ENCODE assay signal across 25 cellular contexts in the genomic region with DNA sequence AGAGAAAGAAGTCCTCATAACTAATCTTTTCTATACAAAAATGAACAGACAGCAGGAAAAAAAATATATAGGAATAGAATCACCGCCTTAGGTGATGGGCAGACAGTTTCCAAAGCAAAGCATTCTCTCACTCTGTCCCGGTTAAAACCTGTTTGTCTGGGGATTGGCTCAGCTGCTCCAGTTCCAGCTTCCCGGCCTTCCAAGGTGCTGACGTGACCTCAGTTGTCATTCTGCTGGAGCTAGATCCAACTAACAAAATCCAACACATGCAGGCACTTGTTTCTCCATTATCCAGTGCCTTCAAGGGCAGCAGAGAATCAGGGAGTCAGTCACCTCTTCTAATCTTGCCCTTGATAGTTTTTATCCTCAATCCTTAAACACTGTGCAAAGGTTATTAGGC. TPM values are rescaled to one million over a fixed set of nuclear protein-coding genes. Genes with fewer than 3 reads are reported as not detected.
DNase-seq lines count a peak whose midpoint lies in the region; ATAC-seq, FAIRE-seq and TF ChIP-seq lines count a peak whose summit lies in the region.
"Had no signal": no experiment of that assay in that cellular context is flagged by ENCODE, and none has a peak within 500 bp of the region (broad histone marks: within the 10 kb centered on the region; RNA-seq: fewer than 3 reads in every experiment).

No MANE protein-coding gene starts in this region.

- no peak overlapping the region for H2BK5ac ChIP-seq in H1 (ENCODE audit: low read depth, low read length)

- H3K9me2 ChIP-seq in PC-3 (replicated peaks; ENCODE audit: low read length), result no peaks in the 10 kb centered on the region

- H3F3A ChIP-seq in PC-3 (ENCODE audit: low read length, unreplicated experiment), result no peaks in the 10 kb centered on the region

- intact Hi-C loops in activated CD8-positive, alpha-beta T cell treated with anti-CD3 and anti-CD28 coated beads for 36 hours (cut with micrococcal nuclease), result no loop called here
- intact Hi-C loops in right cardiac atrium (cut with DNase I) (no loop called here), prostate gland (cut with DNase I) (no loop called here), PC-3 (cut with micrococcal nuclease) (no loop called here)

- H3K79me2 ChIP-seq in H1 (ENCODE audit: control insufficient read depth in 1 of 2, insufficient read depth in 2 of 2, low read length in 2 of 2) (no peaks in the 10 kb centered on the region), PC-3 (ENCODE audit: low read length) (no peaks in the 10 kb centered on the region)

- peaks cover 48% of the 10 kb centered on the region for H3K4me1 Mint-ChIP-seq in activated CD8-positive, alpha-beta T cell treated with anti-CD3 and anti-CD28 coated beads for 36 hours (ENCODE audit: low read depth)
- peaks cover 30% of the 10 kb centered on the region for H3K4me1 Mint-ChIP-seq in activated CD8-positive, alpha-beta T cell treated with anti-CD3 and anti-CD28 coated beads, Interleukin-2, amount 10 ng/mL, durations not matched to agents 7 days and 5 days (ENCODE audit: low read depth)
- H3K4me1 Mint-ChIP-seq in progenitor cell of endocrine pancreas (ENCODE audit: low read depth), result peaks cover 7% of the 10 kb centered on the region

- TF ChIP-seq EP300 in H1 (IDR thresholded peaks at IDR 0.05; ENCODE audit: borderline replicate concordance in 1 of 2, low read depth in 2 of 2, low read length in 2 of 2), result no peak

- no peaks in the 10 kb centered on the region for H4K20me1 ChIP-seq in H1 (replicated peaks in 1 of 2; ENCODE audit: control insufficient read depth in 1 of 2, insufficient read depth in 2 of 2, low read length in 2 of 2)
- no peaks in the 10 kb centered on the region for H4K20me1 ChIP-seq in PC-3 (ENCODE audit: low read length)

- no TSS peak for BruUV-seq in PC-3 (replicated peaks; lab: Mats Ljungman, UMichigan)

- H3K23me2 ChIP-seq in H1 (ENCODE audit: low read depth, low read length), result no peaks in the 10 kb centered on the region

- H2BK15ac ChIP-seq in H1 (ENCODE audit: low read length), result no peak overlapping the region

- peak overlapping the region; percentile 77 for H3K4ac ChIP-seq in H1 (replicated peaks; ENCODE audit: insufficient read length, low read depth, low read length)

- peaks cover 3% of the 10 kb centered on the region for H3K36me3 Mint-ChIP-seq in activated CD8-positive, alpha-beta T cell treated with anti-CD3 and anti-CD28 coated beads for 36 hours (ENCODE audit: low read depth)
- peaks cover 20% of the 10 kb centered on the region for H3K36me3 Mint-ChIP-seq in activated CD8-positive, alpha-beta T cell treated with anti-CD3 and anti-CD28 coated beads, Interleukin-2, amount 10 ng/mL, durations not matched to agents 7 days and 5 days (ENCODE audit: low read depth)
- H3K36me3 Mint-ChIP-seq in progenitor cell of endocrine pancreas (ENCODE audit: insufficient read depth), result no peaks in the 10 kb centered on the region
- H3K36me3 Mint-ChIP-seq: CD8-positive, alpha-beta T cell had no signal

- H3K4me3 Mint-ChIP-seq in activated CD8-positive, alpha-beta T cell treated with anti-CD3 and anti-CD28 coated beads for 36 hours, result no peak overlapping the region
- no peak overlapping the region for H3K4me3 Mint-ChIP-seq in activated CD8-positive, alpha-beta T cell treated with anti-CD3 and anti-CD28 coated beads, Interleukin-2, amount 10 ng/mL, durations not matched to agents 7 days and 5 days
- no peak overlapping the region for H3K4me3 Mint-ChIP-seq in progenitor cell of endocrine pancreas (ENCODE audit: low read depth)
- H3K4me3 Mint-ChIP-seq: activated CD4-positive, alpha-beta memory T cell treated with anti-CD3 and anti-CD28 coated beads, Interleukin-2, amount 10 ng/mL, durations not matched to agents 7 days and 5 days; activated naive CD8-positive, alpha-beta T cell treated with anti-CD3 and anti-CD28 coated beads for 36 hours had no signal

- WGBS in H1 (ENCODE audit: extremely low coverage in 1 of 2, insufficient coverage in 1 of 2, insufficient read length in 1 of 2, insufficient replicate concordance in 2 of 2, low coverage in 1 of 2, low lambda C conversion rate in 2 of 2, missing lambda C conversion rate in 1 of 2), 2 experiments, result 88% methylated on average over 4 of the region's 4 CpGs; no CpG with 5 or more reads in 1 of the 2 experiments
- WGBS in right cardiac atrium, result 58% methylated on average over 4 of the region's 4 CpGs
- WGBS in prostate gland, result 42% methylated on average over 4 of the region's 4 CpGs

- H3K23ac ChIP-seq in H1 (ENCODE audit: insufficient read length), result no peak overlapping the region

- H2BK20ac ChIP-seq in H1 (ENCODE audit: low read length), result no peak overlapping the region

- H3K18ac ChIP-seq in H1 (ENCODE audit: extremely low read depth, low read length), result no peak overlapping the region

- no peak overlapping the region for H3K4me2 ChIP-seq in H1 (ENCODE audit: insufficient read depth in 1 of 2, low read depth in 2 of 2, low read length in 2 of 2)
- H3K4me2 ChIP-seq in PC-3 (ENCODE audit: low read length), result no peak overlapping the region

- TF ChIP-seq RAD21 in H1 (IDR thresholded peaks at IDR 0.05 in 1 of 2, conservative IDR thresholded peaks at IDR 0.05 in 1 of 2; ENCODE audit: low read depth in 2 of 2, low read length in 2 of 2), result no peak

- H3K27ac ChIP-seq in H1 (ENCODE audit: low read depth, low read length), result no peak overlapping the region
- H3K27ac ChIP-seq in right cardiac atrium (ENCODE audit: low read length), result peak overlapping the region; percentile 58
- H3K27ac ChIP-seq in prostate gland, result no peak overlapping the region
- no peak overlapping the region for H3K27ac ChIP-seq in PC-3 (ENCODE audit: low read length)
- H3K27ac ChIP-seq: ascending aorta, stomach, tibial artery had no signal

- TF ChIP-seq CTCF in activated CD8-positive, alpha-beta T cell treated with anti-CD3 and anti-CD28 coated beads for 36 hours (IDR thresholded peaks at IDR 0.05), result no peak
- TF ChIP-seq CTCF in H1 (IDR thresholded peaks at IDR 0.05; ENCODE audit: control extremely low read depth in 1 of 3, insufficient read depth in 1 of 3, low read depth in 1 of 3, low read length in 3 of 3) (no peak), prostate gland (IDR thresholded peaks at IDR 0.05) (no peak), PC-3 (conservative IDR thresholded peaks at IDR 0.05; ENCODE audit: low read depth, low read length) (no peak), progenitor cell of endocrine pancreas (IDR thresholded peaks at IDR 0.05; ENCODE audit: unreplicated experiment) (no peak)

- no peak overlapping the region for H2BK12ac ChIP-seq in H1 (ENCODE audit: low read depth, low read length)

- H3K4me1 ChIP-seq in H1 (replicated peaks in 1 of 4; ENCODE audit: control insufficient read depth in 3 of 4, insufficient read depth in 4 of 4, low read length in 3 of 4), result no peaks in the 10 kb centered on the region; a peak in 1 of 7 replicates
- H3K4me1 ChIP-seq in right cardiac atrium (ENCODE audit: control insufficient read depth, insufficient read depth, low read length), result no peaks in the 10 kb centered on the region
- no peaks in the 10 kb centered on the region for H3K4me1 ChIP-seq in prostate gland (replicated peaks)
- H3K4me1 ChIP-seq in PC-3 (ENCODE audit: insufficient read depth, low read length), result peaks cover 17% of the 10 kb centered on the region
- H3K4me1 ChIP-seq: ascending aorta had no signal

- H3K4me3 ChIP-seq in H1 (ENCODE audit: extremely low read depth in 1 of 4, insufficient read depth in 2 of 4, low read depth in 3 of 4, low read length in 4 of 4) (no peak overlapping the region), right cardiac atrium (ENCODE audit: low read length) (no peak overlapping the region), prostate gland (no peak overlapping the region), PC-3 (ENCODE audit: low read length) (no peak overlapping the region)
- H3K4me3 ChIP-seq: ascending aorta, stomach, tibial artery had no signal

- H2BK120ac ChIP-seq in H1 (replicated peaks; ENCODE audit: low read depth, low read length), result no peak overlapping the region

- CTCF ChIA-PET in activated CD8-positive, alpha-beta T cell treated with anti-CD3 and anti-CD28 coated beads for 36 hours (lab: Charles Lee), result interaction anchor here (1.1 kb wide), 1 partner anchor 12 kb away, joined by 3 read pairs; no protein-coding TSS in a partner anchor
- CTCF ChIA-PET in activated CD8-positive, alpha-beta T cell treated with anti-CD3 and anti-CD28 coated beads, Interleukin-2, amount 10 ng/mL, durations not matched to agents 7 days and 5 days (lab: Charles Lee), result interaction anchor here (1.1 to 1.4 kb wide), 3 partner anchors 10 to 321 kb away, joined by 3 to 6 read pairs (median 3); no protein-coding TSS in a partner anchor
- CTCF ChIA-PET in H1 (lab: Charles Lee; ENCODE audit: partially characterized antibody), result no interaction called here
- CTCF ChIA-PET in PC-3 (lab: Charles Lee), result no interaction called here

- H3K79me1 ChIP-seq in H1 (ENCODE audit: low read depth, low read length), result no peaks in the 10 kb centered on the region

- no peaks in the 10 kb centered on the region for H3K36me3 ChIP-seq in H1 (ENCODE audit: control insufficient read depth in 2 of 4, insufficient read depth in 4 of 4, low read length in 3 of 4)
- H3K36me3 ChIP-seq in prostate gland, result no peaks in the 10 kb centered on the region
- H3K36me3 ChIP-seq in PC-3 (ENCODE audit: low read depth, low read length), result no peaks in the 10 kb centered on the region
- H3K36me3 ChIP-seq: ascending aorta, stomach, tibial artery had no signal

- no peak overlapping the region for H2AK5ac ChIP-seq in H1 (ENCODE audit: low read depth, low read length)

- FAIRE-seq in H1 (lab: Jason Lieb, UNC), result no peak
- FAIRE-seq: TTC549 had no signal

- no peak for ATAC-seq in activated CD8-positive, alpha-beta T cell treated with anti-CD3 and anti-CD28 coated beads for 36 hours
- ATAC-seq in activated CD8-positive, alpha-beta T cell treated with anti-CD3 and anti-CD28 coated beads, Interleukin-2, amount 10 ng/mL, durations not matched to agents 7 days and 5 days, result no peak
- peak; percentile 68 to 80 for ATAC-seq in right cardiac atrium
- ATAC-seq in PC-3, result no peak
- ATAC-seq: CD8-positive, alpha-beta T cell had no signal

- H3K9me3 Mint-ChIP-seq in activated CD8-positive, alpha-beta T cell treated with anti-CD3 and anti-CD28 coated beads for 36 hours, result no peaks in the 10 kb centered on the region
- H3K9me3 Mint-ChIP-seq in activated CD8-positive, alpha-beta T cell treated with anti-CD3 and anti-CD28 coated beads, Interleukin-2, amount 10 ng/mL, durations not matched to agents 7 days and 5 days (ENCODE audit: insufficient read depth), result peaks cover 2% of the 10 kb centered on the region
- H3K9me3 Mint-ChIP-seq in progenitor cell of endocrine pancreas (ENCODE audit: low read depth), result no peaks in the 10 kb centered on the region
- H3K9me3 Mint-ChIP-seq: activated CD4-positive, alpha-beta memory T cell treated with anti-CD3 and anti-CD28 coated beads, Interleukin-2, amount 10 ng/mL, durations not matched to agents 7 days and 5 days; activated naive CD8-positive, alpha-beta T cell treated with anti-CD3 and anti-CD28 coated beads for 36 hours; CD8-positive, alpha-beta T cell had no signal

- no peaks in the 10 kb centered on the region for H3K27me3 ChIP-seq in H1 (replicated peaks in 1 of 4; ENCODE audit: control insufficient read depth in 3 of 4, extremely low read depth in 1 of 4, insufficient read depth in 3 of 4, low read length in 3 of 4)
- no peaks in the 10 kb centered on the region for H3K27me3 ChIP-seq in right cardiac atrium (ENCODE audit: control insufficient read depth, insufficient read depth)
- H3K27me3 ChIP-seq in prostate gland (replicated peaks; ENCODE audit: insufficient read depth), result no peaks in the 10 kb centered on the region
- H3K27me3 ChIP-seq in PC-3 (ENCODE audit: low read length), result no peaks in the 10 kb centered on the region
- H3K27me3 ChIP-seq: ascending aorta, stomach, tibial artery had no signal

- no peak overlapping the region for H3K56ac ChIP-seq in H1 (replicated peaks; ENCODE audit: insufficient read length, low read depth, low read length)

- DNase-seq in activated CD8-positive, alpha-beta T cell treated with anti-CD3 and anti-CD28 coated beads for 36 hours, result no peak
- no peak for DNase-seq in activated CD8-positive, alpha-beta T cell treated with anti-CD3 and anti-CD28 coated beads, Interleukin-2, amount 10 ng/mL, durations not matched to agents 7 days and 5 days
- no peak for DNase-seq in H1 (ENCODE audit: low read depth in 1 of 2, low spot score in 2 of 2)
- peak in 2 of 3 donors; percentile 42 to 45 for DNase-seq in right cardiac atrium
- peak; percentile 14 for DNase-seq in prostate gland (ENCODE audit: low spot score)
- DNase-seq in central memory CD4-positive, alpha-beta T cell, result no peak
- DNase-seq in PC-3, result no peak
- DNase-seq in progenitor cell of endocrine pancreas (ENCODE audit: low spot score, unreplicated experiment), result no peak
- DNase-seq: 8988T; activated CD4-positive, alpha-beta memory T cell treated with anti-CD3 and anti-CD28 coated beads, Interleukin-2, amount 10 ng/mL, durations not matched to agents 7 days and 5 days; activated CD4-positive, alpha-beta T cell treated with anti-CD3 and anti-CD28 coated beads for 1 hour; activated effector memory CD4-positive, alpha-beta T cell treated with anti-CD3 and anti-CD28 coated beads, Interleukin-2, amount 50 U/mL, for 16 hours; activated naive CD8-positive, alpha-beta T cell treated with anti-CD3 and anti-CD28 coated beads for 36 hours; activated T-cell treated with anti-CD3 and anti-CD28 coated beads for 4 hours; CD8-positive, alpha-beta T cell; DMS153; H7; kidney glomerular epithelial cell; NCI-H1092 treated with DMSO at 0.1 percent for 48 hours; NCI-H2029; NCI-H226; stomach; tibial artery had no signal

- H3K9ac ChIP-seq in H1 (replicated peaks in 1 of 4; ENCODE audit: extremely low read depth in 1 of 4, low read depth in 3 of 4, low read length in 3 of 4) (no peak overlapping the region), PC-3 (ENCODE audit: low read length) (no peak overlapping the region)

- H3K27me3 Mint-ChIP-seq in activated CD8-positive, alpha-beta T cell treated with anti-CD3 and anti-CD28 coated beads for 36 hours, result no peaks in the 10 kb centered on the region
- H3K27me3 Mint-ChIP-seq in activated CD8-positive, alpha-beta T cell treated with anti-CD3 and anti-CD28 coated beads, Interleukin-2, amount 10 ng/mL, durations not matched to agents 7 days and 5 days (ENCODE audit: low read depth), result no peaks in the 10 kb centered on the region
- H3K27me3 Mint-ChIP-seq in progenitor cell of endocrine pancreas, result no peaks in the 10 kb centered on the region
- H3K27me3 Mint-ChIP-seq: activated CD4-positive, alpha-beta memory T cell treated with anti-CD3 and anti-CD28 coated beads, Interleukin-2, amount 10 ng/mL, durations not matched to agents 7 days and 5 days; activated naive CD8-positive, alpha-beta T cell treated with anti-CD3 and anti-CD28 coated beads for 36 hours had no signal

- no peak overlapping the region for H2AFZ ChIP-seq in H1 (ENCODE audit: low read length)
- H2AFZ ChIP-seq in PC-3 (ENCODE audit: low read length), result no peak overlapping the region

- H4K91ac ChIP-seq in H1 (replicated peaks; ENCODE audit: insufficient read length, low read length), result no peak overlapping the region

- POLR2A ChIA-PET in activated CD8-positive, alpha-beta T cell treated with anti-CD3 and anti-CD28 coated beads for 36 hours (lab: Charles Lee), result no interaction called here
- POLR2A ChIA-PET in activated CD8-positive, alpha-beta T cell treated with anti-CD3 and anti-CD28 coated beads, Interleukin-2, amount 10 ng/mL, durations not matched to agents 7 days and 5 days (lab: Charles Lee), result no interaction called here
- POLR2A ChIA-PET in H1 (lab: Charles Lee; ENCODE audit: partially characterized antibody) (no interaction called here), PC-3 (lab: Charles Lee; ENCODE audit: unreplicated experiment) (no interaction called here)

- H3K27ac Mint-ChIP-seq in activated CD8-positive, alpha-beta T cell treated with anti-CD3 and anti-CD28 coated beads for 36 hours, result peak overlapping the region; percentile 40
- H3K27ac Mint-ChIP-seq in activated CD8-positive, alpha-beta T cell treated with anti-CD3 and anti-CD28 coated beads, Interleukin-2, amount 10 ng/mL, durations not matched to agents 7 days and 5 days, result no peak overlapping the region
- H3K27ac Mint-ChIP-seq in progenitor cell of endocrine pancreas, result no peak overlapping the region
- H3K27ac Mint-ChIP-seq: activated CD4-positive, alpha-beta memory T cell treated with anti-CD3 and anti-CD28 coated beads, Interleukin-2, amount 10 ng/mL, durations not matched to agents 7 days and 5 days; activated naive CD8-positive, alpha-beta T cell treated with anti-CD3 and anti-CD28 coated beads for 36 hours had no signal

- TF ChIP-seq POLR2A in H1 (IDR thresholded peaks at IDR 0.05; ENCODE audit: control extremely low read depth in 1 of 2, low read depth in 2 of 2, low read length in 2 of 2) (no peak), prostate gland (IDR thresholded peaks at IDR 0.05) (no peak)

- H3K14ac ChIP-seq in H1 (ENCODE audit: insufficient read length), result no peak overlapping the region

- H4K5ac ChIP-seq in H1 (ENCODE audit: insufficient read length, low read depth, low read length), result no peak overlapping the region

- no peak overlapping the region for H4K8ac ChIP-seq in H1 (ENCODE audit: extremely low read depth, insufficient read depth, low read length)

- H3K9me3 ChIP-seq in H1 (ENCODE audit: insufficient read depth in 2 of 2, low read depth in 1 of 2, low read length in 1 of 2), result no peaks in the 10 kb centered on the region
- H3K9me3 ChIP-seq in right cardiac atrium (ENCODE audit: control insufficient read depth, low read length), result no peaks in the 10 kb centered on the region
- H3K9me3 ChIP-seq in prostate gland, result no peaks in the 10 kb centered on the region
- H3K9me3 ChIP-seq in PC-3 (ENCODE audit: low read length), result no peaks in the 10 kb centered on the region
- H3K9me3 ChIP-seq: ascending aorta, stomach, tibial artery had no signal

RNA-seq across cellular contexts. Expression of a gene that starts 52.8 kb away (rescaled TPM):
- total RNA-seq in activated CD8-positive, alpha-beta T cell treated with anti-CD3 and anti-CD28 coated beads for 36 hours, result 10 to 100 TPM; 24.4 to 28.7 TPM
- 10 to 100 TPM; 29.7 to 30.8 TPM for total RNA-seq in activated CD8-positive, alpha-beta T cell treated with anti-CD3 and anti-CD28 coated beads, Interleukin-2, amount 10 ng/mL, durations not matched to agents 7 days and 5 days
- total RNA-seq in H1 (2021; fragmentation: NEBNext Ultra II Directional; extraction: Animal tissue kit (Norgen Biotek cat#: 25700)), result 4.4 and 5.8 TPM in 2 replicates
- polyA plus RNA-seq in H1 (2011; rRNA removed) (1.0 and 1.7 TPM in 2 replicates), right cardiac atrium (1.0 TPM)
- polyA plus RNA-seq in H1 (2011; cell fraction: cytosol; rRNA removed), result 1.8 TPM
- polyA plus RNA-seq in H1 (2011; cell fraction: nucleus; rRNA removed), result 3.6 TPM
- 1.9 to 3.1 TPM (median 2.3 TPM) in 4 replicates for polyA plus RNA-seq in H1 (2012, experiment 1 of 2)
- polyA plus RNA-seq in H1 (2012, experiment 2 of 2), result 0.63 TPM
- polyA plus RNA-seq in H1 (2013, experiment 1 of 2), result 1.5 TPM
- 1.1 TPM for polyA plus RNA-seq in H1 (2013, experiment 2 of 2)
- polyA minus RNA-seq in H1 (2011; rRNA and poly(A)+ RNA removed), result 18.4 and 19.7 TPM in 2 replicates
- 5.7 TPM for polyA minus RNA-seq in H1 (2011; cell fraction: cytosol; rRNA and poly(A)+ RNA removed)
- polyA minus RNA-seq in H1 (2011; cell fraction: nucleus; rRNA and poly(A)+ RNA removed), result 40.8 TPM
- total RNA-seq in right cardiac atrium (1 to 10 TPM; 5.8 to 8.1 (median 6.9) TPM), prostate gland (10 to 100 TPM; 24.4 to 27.8 TPM), PC-3 (2014; rRNA removed) (5.2 and 8.2 TPM in 2 replicates), progenitor cell of endocrine pancreas (21.3 and 21.9 TPM in 2 replicates)

Comparison
In these comparisons a context has a peak if more than half of its experiments do, and no peak if none do; other contexts are left out.
1. ATAC-seq: peak in right cardiac atrium (2 of 2); none in activated CD8-positive, alpha-beta T cell treated with anti-CD3 and anti-CD28 coated beads for 36 hours (single experiment), activated CD8-positive, alpha-beta T cell treated with anti-CD3 and anti-CD28 coated beads, Interleukin-2, amount 10 ng/mL, durations not matched to agents 7 days and 5 days (single experiment) and PC-3 (single experiment).
2. DNase-seq: peak in right cardiac atrium (2 of 3) and prostate gland (single experiment); none in activated CD8-positive, alpha-beta T cell treated with anti-CD3 and anti-CD28 coated beads for 36 hours (single experiment), activated CD8-positive, alpha-beta T cell treated with anti-CD3 and anti-CD28 coated beads, Interleukin-2, amount 10 ng/mL, durations not matched to agents 7 days and 5 days (single experiment), H1 (0 of 2), central memory CD4-positive, alpha-beta T cell (single experiment), PC-3 (single experiment) and progenitor cell of endocrine pancreas (single experiment).
3. CTCF ChIA-PET loops: an anchor here in activated CD8-positive, alpha-beta T cell treated with anti-CD3 and anti-CD28 coated beads for 36 hours (1.1 kb wide) and activated CD8-positive, alpha-beta T cell treated with anti-CD3 and anti-CD28 coated beads, Interleukin-2, amount 10 ng/mL, durations not matched to agents 7 days and 5 days (1.1 to 1.4 kb wide); none called in H1 and PC-3.